In the genomic region with DNA sequence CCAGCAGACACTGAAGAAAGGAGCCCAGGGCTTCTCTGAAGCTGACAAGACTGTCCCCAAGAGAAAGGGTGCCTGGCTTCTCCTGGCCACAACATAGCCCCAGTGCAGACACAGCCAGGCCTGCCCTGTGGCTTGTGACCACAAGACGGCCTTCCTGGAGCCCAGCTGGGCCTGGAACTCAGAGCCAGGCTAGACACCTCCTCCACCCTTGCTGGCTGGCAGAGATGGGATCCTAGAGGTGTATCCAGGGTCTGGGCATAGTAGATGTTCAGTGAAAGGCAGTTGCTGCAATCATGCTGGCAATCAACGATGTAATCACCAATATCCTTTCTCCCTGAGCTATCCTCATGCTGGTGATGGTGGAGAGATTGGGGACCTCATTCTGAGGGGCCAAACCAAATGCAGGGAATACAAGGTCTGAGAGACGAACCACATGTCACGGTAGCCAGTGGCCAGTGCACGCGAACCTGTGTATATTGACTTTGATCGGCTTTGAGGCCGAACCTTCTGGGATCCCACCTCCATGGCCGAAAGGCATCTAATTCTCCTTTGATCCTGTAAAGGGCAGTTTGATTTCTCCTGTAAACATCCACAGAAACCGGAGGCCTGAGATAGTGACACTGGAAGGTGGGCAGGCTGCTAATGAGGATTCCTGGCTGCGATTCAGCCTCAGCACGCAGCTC, we compare ENCODE assay signal across 9 cellular contexts.
DNase-seq lines count a peak whose midpoint lies in the region; ATAC-seq and TF ChIP-seq lines count a peak whose summit lies in the region.
"Had no signal": no experiment of that assay in that cellular context is flagged by ENCODE, and none has a peak within 500 bp of the region (broad histone marks: within the 10 kb centered on the region; RNA-seq: fewer than 3 reads in every experiment).

No MANE protein-coding gene starts in this region.

- intact Hi-C loops in left colon (cut with DNase I, micrococcal nuclease): no loop called here

- ATAC-seq in effector memory CD8-positive, alpha-beta T cell (replicated peaks): no peak
- ATAC-seq in left colon: no peak

- peaks cover 10 to 27% of the 10 kb centered on the region in 2 donors for H3K27me3 Mint-ChIP-seq in CD8-positive, alpha-beta memory T cell
- peaks cover 15 to 39% of the 10 kb centered on the region in 2 donors for H3K27me3 Mint-ChIP-seq in effector memory CD8-positive, alpha-beta T cell

- H3K4me3 Mint-ChIP-seq in CD8-positive, alpha-beta memory T cell: peak overlapping the region in 6 of 7 donors; percentile 13 to 74 (median 52)
- H3K4me3 Mint-ChIP-seq in effector memory CD8-positive, alpha-beta T cell: peak overlapping the region; percentile 56 to 59

- H4K20me1 ChIP-seq in osteoblast (ENCODE audit: insufficient read depth, low read length): no peaks in the 10 kb centered on the region

- H3K4me3 ChIP-seq in CD8-positive, alpha-beta memory T cell (ENCODE audit: low read length): no peak overlapping the region
- H3K4me3 ChIP-seq in NT2/D1 (ENCODE audit: insufficient read length, low read depth) (no peak overlapping the region), osteoblast (ENCODE audit: insufficient read depth, low read length) (peak overlapping the region; percentile 54)

- H3K4me2 ChIP-seq in osteoblast (ENCODE audit: insufficient read depth, low read length): peak overlapping the region; percentile 81

- peak overlapping the region in 1 of 8 donors; percentile 74 for H3K27ac Mint-ChIP-seq in CD8-positive, alpha-beta memory T cell
- peak overlapping the region in 1 of 2 donors; percentile 54 for H3K27ac Mint-ChIP-seq in effector memory CD8-positive, alpha-beta T cell

- POLR2A ChIA-PET in CD8-positive, alpha-beta memory T cell (lab: Charles Lee): no interaction called here

- peaks cover 7 to 15% (median 9%) of the 10 kb centered on the region in 5 donors for H3K9me3 Mint-ChIP-seq in CD8-positive, alpha-beta memory T cell
- peaks cover 0 to 11% of the 10 kb centered on the region in 2 donors for H3K9me3 Mint-ChIP-seq in effector memory CD8-positive, alpha-beta T cell

- peak overlapping the region; percentile 85 for H2AFZ ChIP-seq in osteoblast (ENCODE audit: low read length)

- H3K79me2 ChIP-seq in osteoblast (ENCODE audit: insufficient read depth, low read length): no peaks in the 10 kb centered on the region

- H3K36me3 Mint-ChIP-seq in CD8-positive, alpha-beta memory T cell: peaks cover 0 to 14% (median 0%) of the 10 kb centered on the region in 3 donors
- H3K36me3 Mint-ChIP-seq in effector memory CD8-positive, alpha-beta T cell (ENCODE audit: insufficient read depth): peaks cover 4% of the 10 kb centered on the region

- H3K27ac ChIP-seq in CD8-positive, alpha-beta memory T cell (ENCODE audit: low read depth, low read length): no peak overlapping the region
- peak overlapping the region; percentile 81 for H3K27ac ChIP-seq in osteoblast (ENCODE audit: low read depth, low read length)
- H3K27ac ChIP-seq: ascending aorta had no signal

- no peaks in the 10 kb centered on the region for H3K9me3 ChIP-seq in CD8-positive, alpha-beta memory T cell (ENCODE audit: low read length)
- H3K9me3 ChIP-seq in NT2/D1 (ENCODE audit: insufficient read depth, low read length) (no peaks in the 10 kb centered on the region), osteoblast (ENCODE audit: low read depth, low read length) (no peaks in the 10 kb centered on the region)
- H3K9me3 ChIP-seq: ascending aorta had no signal

- no peak for TF ChIP-seq CTCF in osteoblast (IDR thresholded peaks at IDR 0.05; ENCODE audit: extremely low read depth, low read depth, low read length)

- no peak for DNase-seq in CD8-positive, alpha-beta memory T cell
- DNase-seq in NT2/D1 (ENCODE audit: low read depth, low spot score): no peak
- DNase-seq in effector memory CD8-positive, alpha-beta T cell: no peak
- no peak for DNase-seq in osteoblast (ENCODE audit: insufficient read length, low spot score, missing footprints)
- DNase-seq in activated CD4-positive, CD25-positive, alpha-beta regulatory T cell treated with anti-CD3 and anti-CD28 coated beads, Interleukin-2, amount 50 U/mL, for 72 hours: no peak
- no peak for DNase-seq in hypothalamus (lab: John Stamatoyannopoulos, UW)
- no peak for DNase-seq in NCI-H2081 (lab: John Stamatoyannopoulos, UW)
- DNase-seq in left colon: no peak

- H3K4me1 Mint-ChIP-seq in CD8-positive, alpha-beta memory T cell: peaks cover 0 to 8% (median 5%) of the 10 kb centered on the region in 3 donors
- peaks cover 0 to 2% of the 10 kb centered on the region in 2 donors for H3K4me1 Mint-ChIP-seq in effector memory CD8-positive, alpha-beta T cell (ENCODE audit: low read depth in 2 of 2)

- no peaks in the 10 kb centered on the region for H3K4me1 ChIP-seq in CD8-positive, alpha-beta memory T cell (ENCODE audit: insufficient read depth, low read length)
- H3K4me1 ChIP-seq in NT2/D1 (ENCODE audit: insufficient read depth, insufficient read length) (peaks cover 21% of the 10 kb centered on the region), osteoblast (ENCODE audit: insufficient read depth, low read length) (peaks cover 13% of the 10 kb centered on the region)
- H3K4me1 ChIP-seq: ascending aorta had no signal

- CTCF ChIA-PET in CD8-positive, alpha-beta memory T cell (lab: Charles Lee): no interaction called here

- peak overlapping the region; percentile 28 for H3K9ac ChIP-seq in NT2/D1 (ENCODE audit: insufficient read length, low read depth)

- H3K36me3 ChIP-seq in CD8-positive, alpha-beta memory T cell (ENCODE audit: insufficient read depth, low read length): no peaks in the 10 kb centered on the region
- H3K36me3 ChIP-seq in NT2/D1 (ENCODE audit: insufficient read depth, insufficient read length, low read length) (no peaks in the 10 kb centered on the region), osteoblast (ENCODE audit: insufficient read depth, low read length) (no peaks in the 10 kb centered on the region)
- H3K36me3 ChIP-seq: ascending aorta had no signal

- peaks cover 3% of the 10 kb centered on the region for H3K27me3 ChIP-seq in CD8-positive, alpha-beta memory T cell (ENCODE audit: insufficient read depth, low read length, poor library complexity, severe bottlenecking)
- H3K27me3 ChIP-seq in NT2/D1 (ENCODE audit: insufficient read depth, insufficient read length): no peaks in the 10 kb centered on the region
- no peaks in the 10 kb centered on the region for H3K27me3 ChIP-seq in osteoblast (ENCODE audit: insufficient read depth, low read length)
- H3K27me3 ChIP-seq: ascending aorta had no signal
